In the genomic region with DNA sequence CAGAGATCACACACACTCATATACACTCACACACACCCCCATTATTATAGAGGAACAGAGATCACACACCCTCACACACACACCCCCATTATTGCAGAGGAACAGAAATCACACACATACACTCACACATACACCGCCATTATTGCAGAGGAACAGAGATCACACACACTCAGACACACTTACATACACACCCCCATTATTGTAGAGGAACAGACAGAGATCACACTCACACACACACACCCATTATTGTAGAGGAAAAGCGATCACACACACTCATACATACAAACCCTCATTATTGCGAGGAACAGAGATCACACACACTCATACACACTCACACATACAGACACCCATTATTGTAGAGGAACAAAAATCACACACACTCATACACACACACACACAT, we compare ENCODE assay signal across 18 cellular contexts.
DNase-seq lines count a peak whose midpoint lies in the region; ATAC-seq, FAIRE-seq and TF ChIP-seq lines count a peak whose summit lies in the region.
"Had no signal": no experiment of that assay in that cellular context is flagged by ENCODE, and none has a peak within 500 bp of the region (broad histone marks: within the 10 kb centered on the region; RNA-seq: fewer than 3 reads in every experiment).

No MANE protein-coding gene starts in this region.

- WGBS in GM12878 (ENCODE audit: insufficient coverage, insufficient replicate concordance, low lambda C conversion rate, missing lambda C conversion rate), result 54% methylated on average over 3 of the region's 3 CpGs

- no peak for TF ChIP-seq CTCF in GM12875 (IDR thresholded peaks at IDR 0.05; ENCODE audit: borderline replicate concordance, insufficient read depth, low read depth, low read length)
- no peak for TF ChIP-seq CTCF in GM12878 (IDR thresholded peaks at IDR 0.05 in 2 of 3, conservative IDR thresholded peaks at IDR 0.05 in 1 of 3; ENCODE audit: control insufficient read depth in 2 of 3, extremely low read depth in 1 of 3, insufficient read depth in 1 of 3, low read depth in 3 of 3, low read length in 3 of 3)
- no peak for TF ChIP-seq CTCF in GM10248 (IDR thresholded peaks at IDR 0.05; ENCODE audit: control extremely low read depth, extremely low read depth, low read depth, missing control alignments)

- H3K4me1 ChIP-seq in BLaER1 treated with 17β-estradiol and CSF1 and Interleukin-3, amounts not matched to agents 10 nM and 100 nM, result peaks cover 37 to 60% (median 54%) of the 10 kb centered on the region in 10 experiments
- H3K4me1 ChIP-seq in Karpas-422 (ENCODE audit: low read length), result peaks cover 61% of the 10 kb centered on the region
- peaks cover 80% of the 10 kb centered on the region for H3K4me1 ChIP-seq in GM12878 (ENCODE audit: control insufficient read depth, insufficient read depth, low read length)
- H3K4me1 ChIP-seq: A549 had no signal

- H3K9ac ChIP-seq in BLaER1 treated with 17β-estradiol and CSF1 and Interleukin-3, amounts not matched to agents 10 nM and 100 nM, result peak overlapping the region in 2 of 11 experiments; percentile 29 to 46; a peak in 1 of 22 replicates
- H3K9ac ChIP-seq in Karpas-422 (ENCODE audit: low read length), result peak overlapping the region; percentile 71
- H3K9ac ChIP-seq in GM12878 (ENCODE audit: control insufficient read depth, insufficient read depth, low read length), result peak overlapping the region; percentile 86
- H3K9ac ChIP-seq: KMS-11 had no signal

- RAD21 ChIA-PET in GM12878 (lab: Charles Lee; ENCODE audit: unreplicated experiment), result no interaction called here

- H3K27ac ChIP-seq in BLaER1 treated with 17β-estradiol and CSF1 and Interleukin-3, amounts not matched to agents 10 nM and 100 nM, result peak overlapping the region in 6 of 11 experiments; percentile 51 to 77 (median 68); a peak in 11 of 22 replicates
- H3K27ac ChIP-seq in Karpas-422 (ENCODE audit: low read length) (peak overlapping the region; percentile 96), GM12878 (ENCODE audit: control insufficient read depth, insufficient read depth) (peak overlapping the region; percentile 99)
- H3K27ac ChIP-seq: 22Rv1, A549, HL-60, KMS-11 had no signal

- ATAC-seq in GM12878 (no peak), HG02678 (IDR thresholded peaks at IDR 0.05; ENCODE audit: unreplicated experiment) (no peak)
- ATAC-seq: A549 had no signal

- 0 out of 2 replicates have a peak, but pooled peaks have one; percentile 24 for TF ChIP-seq POLR2A in GM12878 (IDR thresholded peaks at IDR 0.05; ENCODE audit: low read depth, low read length)

- CTCF ChIA-PET in GM12878 (lab: Yijun Ruan, JAX), result no interaction called here
- CTCF ChIA-PET in GM10248 (lab: Yijun Ruan, JAX), result no interaction called here

- no peaks in the 10 kb centered on the region for H3K9me2 ChIP-seq in Karpas-422 (replicated peaks; ENCODE audit: insufficient read depth, low read length)

- no TSS peak for BruUV-seq in GM12878 (replicated peaks; lab: Mats Ljungman, UMichigan)

- H3K9me3 ChIP-seq in BLaER1 treated with 17β-estradiol and CSF1 and Interleukin-3, amounts not matched to agents 10 nM and 100 nM (replicated peaks in 1 of 11), result peaks cover 36 to 52% (median 44%) of the 10 kb centered on the region in 11 experiments
- H3K9me3 ChIP-seq in Karpas-422 (ENCODE audit: low read length) (no peaks in the 10 kb centered on the region; the same call in 1 of the 2 replicates), GM12878 (replicated peaks; ENCODE audit: control insufficient read depth, insufficient read depth, low read length) (peaks cover 25% of the 10 kb centered on the region)
- H3K9me3 ChIP-seq: A549 had no signal

- no peak overlapping the region for H3K4me3 ChIP-seq in BLaER1 treated with 17β-estradiol and CSF1 and Interleukin-3, amounts not matched to agents 10 nM and 100 nM
- H3K4me3 ChIP-seq in GM12875 (ENCODE audit: low read depth, low read length) (peak overlapping the region; percentile 40), Karpas-422 (ENCODE audit: low read length) (peak overlapping the region; percentile 46), GM12878 (peak overlapping the region; percentile 38; the same call in 1 of the 2 replicates)
- H3K4me3 ChIP-seq: A549 had no signal

- no peak for TF ChIP-seq RAD21 in GM12878 (IDR thresholded peaks at IDR 0.05; ENCODE audit: insufficient read depth, low read depth, low read length)

- no peak for TF ChIP-seq EP300 in GM12878 (IDR thresholded peaks at IDR 0.05; ENCODE audit: borderline replicate concordance in 1 of 2, control insufficient read depth in 1 of 2, low read depth in 2 of 2, low read length in 2 of 2)

- H3K79me2 ChIP-seq in Karpas-422 (ENCODE audit: low read length) (no peaks in the 10 kb centered on the region), GM12878 (ENCODE audit: control insufficient read depth, insufficient read depth, low read length) (peaks cover 5% of the 10 kb centered on the region)

- POLR2A ChIA-PET in GM12878 (lab: Charles Lee) (no interaction called here), GM10248 (lab: Yijun Ruan, JAX) (no interaction called here)

- H2AFZ ChIP-seq in Karpas-422 (ENCODE audit: low read length) (no peak overlapping the region), GM12878 (ENCODE audit: control insufficient read depth, low read depth, low read length) (no peak overlapping the region)

- DNase-seq in Karpas-422 (no peak), GM12878 (ENCODE audit: low read depth, low spot score) (no peak), G401 (ENCODE audit: low spot score) (no peak), GM10248 (ENCODE audit: extremely low spot score) (no peak)
- DNase-seq: AML-193; CD4-positive, alpha-beta memory T cell; DMS79 treated with DMSO at 0.1 percent for 48 hours; EL; H9 had no signal

- no peak for FAIRE-seq in GM12878 (lab: Jason Lieb, UNC)
- FAIRE-seq: A549, G401.6, H1 had no signal

- intact Hi-C loops in GM12878 (cut with micrococcal nuclease; ENCODE audit: unreplicated experiment), result loop anchor here (2.0 to 5.0 kb wide), 6 partner anchors 66 to 261 kb away; a partner anchor contains a TSS

- H3K4me2 ChIP-seq in BLaER1 treated with 17β-estradiol and CSF1 and Interleukin-3, amounts not matched to agents 10 nM and 100 nM, result peak overlapping the region in 9 of 11 experiments; percentile 64 to 90 (median 78); a peak in 16 of 22 replicates
- H3K4me2 ChIP-seq in Karpas-422 (ENCODE audit: low read depth, low read length, poor library complexity, severe bottlenecking) (peak overlapping the region; percentile 71), GM12878 (ENCODE audit: control insufficient read depth, insufficient read depth) (peak overlapping the region; percentile 78)
- H3K4me2 ChIP-seq: A549, KMS-11 had no signal

- in situ Hi-C loops in GM12878 (cut with MboI), result loop anchor here (5.0 to 10.0 kb wide), 5 partner anchors 159 to 1332 kb away; a partner anchor contains a TSS
- in situ Hi-C loops in G401 (cut with HindIII; ENCODE audit: low sequenced_read_pairs), result no loop called here

- SMC1A ChIA-PET in GM12878 (lab: Charles Lee; ENCODE audit: uncharacterized antibody, unreplicated experiment), result no interaction called here

- peaks cover 0 to 29% (median 14%) of the 10 kb centered on the region in 11 experiments; a peak in 10 of 22 replicates for H3K36me3 ChIP-seq in BLaER1 treated with 17β-estradiol and CSF1 and Interleukin-3, amounts not matched to agents 10 nM and 100 nM
- H3K36me3 ChIP-seq in Karpas-422 (ENCODE audit: insufficient read depth, low read length), result no peaks in the 10 kb centered on the region; the same call in 1 of the 2 replicates
- no peaks in the 10 kb centered on the region for H3K36me3 ChIP-seq in GM12878 (ENCODE audit: control insufficient read depth in 2 of 2, insufficient read depth in 2 of 2, low read length in 1 of 2)

- H3K27me3 ChIP-seq in BLaER1 treated with 17β-estradiol and CSF1 and Interleukin-3, amounts not matched to agents 10 nM and 100 nM, result no peaks in the 10 kb centered on the region
- no peaks in the 10 kb centered on the region for H3K27me3 ChIP-seq in Karpas-422 (ENCODE audit: low read length)
- H3K27me3 ChIP-seq in GM12878 (replicated peaks in 1 of 2; ENCODE audit: control insufficient read depth in 2 of 2, insufficient read depth in 2 of 2, low read length in 1 of 2), result no peaks in the 10 kb centered on the region

- no peaks in the 10 kb centered on the region for H4K20me1 ChIP-seq in BLaER1 treated with 17β-estradiol and CSF1 and Interleukin-3, amounts not matched to agents 10 nM and 100 nM
- H4K20me1 ChIP-seq in Karpas-422 (ENCODE audit: insufficient read depth, low read depth, low read length) (no peaks in the 10 kb centered on the region), GM12878 (ENCODE audit: control insufficient read depth, insufficient read depth) (no peaks in the 10 kb centered on the region)

TF ChIP-seq in GM12878, 131 proteins besides CTCF, POLR2A, EP300 and RAD21 (continues in another document):
- TF ChIP-seq, protein P1, sequence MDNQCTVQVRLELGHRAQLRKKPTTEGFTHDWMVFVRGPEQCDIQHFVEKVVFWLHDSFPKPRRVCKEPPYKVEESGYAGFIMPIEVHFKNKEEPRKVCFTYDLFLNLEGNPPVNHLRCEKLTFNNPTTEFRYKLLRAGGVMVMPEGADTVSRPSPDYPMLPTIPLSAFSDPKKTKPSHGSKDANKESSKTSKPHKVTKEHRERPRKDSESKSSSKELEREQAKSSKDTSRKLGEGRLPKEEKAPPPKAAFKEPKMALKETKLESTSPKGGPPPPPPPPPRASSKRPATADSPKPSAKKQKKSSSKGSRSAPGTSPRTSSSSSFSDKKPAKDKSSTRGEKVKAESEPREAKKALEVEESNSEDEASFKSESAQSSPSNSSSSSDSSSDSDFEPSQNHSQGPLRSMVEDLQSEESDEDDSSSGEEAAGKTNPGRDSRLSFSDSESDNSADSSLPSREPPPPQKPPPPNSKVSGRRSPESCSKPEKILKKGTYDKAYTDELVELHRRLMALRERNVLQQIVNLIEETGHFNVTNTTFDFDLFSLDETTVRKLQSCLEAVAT (IDR thresholded peaks at IDR 0.05), result peak; percentile 77
- peak; percentile 94 for TF ChIP-seq NBN (IDR thresholded peaks at IDR 0.05)

Comparison
In these comparisons a context has a peak if more than half of its experiments do, and no peak if none do; other contexts are left out.
1. H3K4me3 ChIP-seq: peak in GM12875 (single experiment), Karpas-422 (single experiment) and GM12878 (single experiment); none in BLaER1 treated with 17β-estradiol and CSF1 and Interleukin-3, amounts not matched to agents 10 nM and 100 nM (0 of 10).
2. Peak in every context shown above with its lines, with median percentiles within 50 percentile points of each other: H3K27ac ChIP-seq and H3K4me2 ChIP-seq.